20 cellular contexts compared by ENCODE assay signal in the genomic region with DNA sequence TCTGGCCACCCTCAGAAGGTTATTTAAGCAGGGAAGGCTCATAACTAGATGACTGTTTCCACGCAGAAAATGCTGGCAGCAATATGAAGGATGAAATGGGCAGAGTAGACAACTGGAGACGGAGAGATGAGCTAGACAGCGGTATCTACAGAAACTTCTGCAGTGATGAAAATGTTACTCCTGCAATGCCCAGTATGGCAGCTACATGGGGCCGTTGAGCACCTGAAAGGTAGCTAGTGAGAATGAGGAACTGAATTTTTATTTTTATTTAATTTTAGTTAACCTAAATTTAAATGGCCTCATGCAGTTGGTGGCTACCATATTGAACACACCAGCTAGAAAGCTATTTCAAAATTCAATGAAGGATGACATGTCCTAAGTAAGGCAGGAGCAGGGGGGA. TPM values are rescaled to one million over a fixed set of nuclear protein-coding genes. Genes with fewer than 3 reads are reported as not detected.
A peak's percentile ranks its signal among the peaks of the same experiment; 100 is the strongest.
DNase-seq lines count a peak whose midpoint lies in the region; ATAC-seq, FAIRE-seq and TF ChIP-seq lines count a peak whose summit lies in the region.
"Had no signal": no experiment of that assay in that cellular context is flagged by ENCODE, and none has a peak within 500 bp of the region (broad histone marks: within the 10 kb centered on the region; RNA-seq: fewer than 3 reads in every experiment).

No MANE protein-coding gene starts in this region.

- FAIRE-seq in astrocyte (lab: Jason Lieb, UNC): no peak

- H3K4me3 Mint-ChIP-seq in GM23338 (no peak overlapping the region), astrocyte (ENCODE audit: unreplicated experiment) (no peak overlapping the region)

- no peak for TF ChIP-seq POLR2A in lower leg skin (IDR thresholded peaks at IDR 0.05)

- H3K27ac ChIP-seq in A673 (ENCODE audit: low read depth, low read length, poor library complexity, severe bottlenecking) (no peak overlapping the region), GM23338 (ENCODE audit: low read depth) (no peak overlapping the region), astrocyte (ENCODE audit: low read depth, low read length) (no peak overlapping the region), foreskin keratinocyte (no peak overlapping the region)
- H3K27ac ChIP-seq: esophagus muscularis mucosa, uterus had no signal

- TF ChIP-seq CTCF in A673 (conservative IDR thresholded peaks at IDR 0.05; ENCODE audit: low read depth, low read length): peak; percentile 26; the same call in 1 of the 2 replicates
- peak; percentile 50 to 60 for TF ChIP-seq CTCF in GM23338 (conservative IDR thresholded peaks at IDR 0.05; ENCODE audit: low read depth in 2 of 2)
- TF ChIP-seq CTCF in astrocyte (IDR thresholded peaks at IDR 0.05; ENCODE audit: insufficient read depth, low read depth, low read length): peak; percentile 12
- TF ChIP-seq CTCF in foreskin keratinocyte (conservative IDR thresholded peaks at IDR 0.05): peak; percentile 40
- no peak for TF ChIP-seq CTCF in omental fat pad (IDR thresholded peaks at IDR 0.05)
- TF ChIP-seq CTCF in lower leg skin (IDR thresholded peaks at IDR 0.05): no peak

- H3K27me3 Mint-ChIP-seq in GM23338 (ENCODE audit: insufficient read depth, low read depth, poor library complexity) (peaks cover 1% of the 10 kb centered on the region), astrocyte (ENCODE audit: low read depth, unreplicated experiment) (no peaks in the 10 kb centered on the region)

- H3F3A ChIP-seq in GM23338 (replicated peaks; ENCODE audit: low read depth): no peaks in the 10 kb centered on the region

- DNase-seq in A673 (ENCODE audit: low spot score) (no peak), GM23338 (ENCODE audit: low spot score) (peak; percentile 54), astrocyte (ENCODE audit: low read depth) (no peak), foreskin keratinocyte (no peak), omental fat pad (ENCODE audit: low spot score) (no peak), NCI-H774 (lab: John Stamatoyannopoulos, UW) (no peak), lower leg skin (ENCODE audit: low spot score in 2 of 2) (no peak), T-helper 9 cell (no peak)
- DNase-seq: activated CD8-positive, alpha-beta memory T cell treated with anti-CD3 and anti-CD28 coated beads for 24 hours; Caco-2; GDM1; hippocampal formation; KG1; left colon; NCI-H187 treated with DMSO at 0.1 percent for 48 hours; NCI-H510A; uterus had no signal

- H3K27me3 ChIP-seq in A673 (replicated peaks; ENCODE audit: insufficient read depth, low read depth, low read length, poor library complexity) (no peaks in the 10 kb centered on the region), GM23338 (ENCODE audit: insufficient read depth) (no peaks in the 10 kb centered on the region), astrocyte (ENCODE audit: insufficient read depth, low read length) (no peaks in the 10 kb centered on the region), foreskin keratinocyte (no peaks in the 10 kb centered on the region)
- H3K27me3 ChIP-seq: esophagus muscularis mucosa, uterus had no signal

- H3K4me1 Mint-ChIP-seq in GM23338 (peaks cover 3% of the 10 kb centered on the region; the same call in 1 of the 3 replicates), astrocyte (ENCODE audit: low read depth, unreplicated experiment) (peaks cover 18% of the 10 kb centered on the region)

- H3K9ac ChIP-seq in astrocyte (ENCODE audit: low read length): no peak overlapping the region

- H3K9me3 Mint-ChIP-seq in GM23338 (no peaks in the 10 kb centered on the region), astrocyte (ENCODE audit: unreplicated experiment) (no peaks in the 10 kb centered on the region)
- H3K9me3 Mint-ChIP-seq: activated T-helper 2 cell treated with anti-CD3 and anti-CD28 coated beads, Interferon-gamma antibody, Interleukin-2, Interleukin-4, amounts not matched to agents 10 μg/mL and 5 μg/mL and 100 μg/mL, durations not matched to agents 14 hours and 24 hours and 36 hours had no signal

- no TSS peak for BruUV-seq in A673 (replicated peaks; lab: Mats Ljungman, UMichigan)

- H2AFZ ChIP-seq in GM23338 (no peak overlapping the region), astrocyte (ENCODE audit: low read depth, low read length) (no peak overlapping the region)

- H3K27ac Mint-ChIP-seq in GM23338 (no peak overlapping the region), astrocyte (ENCODE audit: unreplicated experiment) (no peak overlapping the region)
- H3K27ac Mint-ChIP-seq: activated T-helper 2 cell treated with anti-CD3 and anti-CD28 coated beads, Interferon-gamma antibody, Interleukin-2, Interleukin-4, amounts not matched to agents 10 μg/mL and 5 μg/mL and 100 μg/mL, durations not matched to agents 14 hours and 24 hours and 36 hours had no signal

- POLR2A ChIA-PET in A673 (lab: Charles Lee; ENCODE audit: low non-redundant PET): no interaction called here

- H4K20me1 ChIP-seq in GM23338 (replicated peaks; ENCODE audit: insufficient read depth) (no peaks in the 10 kb centered on the region; the same call in none of the 2 replicates), astrocyte (ENCODE audit: insufficient read depth, low read length) (peaks cover 30% of the 10 kb centered on the region)

- CTCF ChIA-PET in A673 (lab: Charles Lee): no interaction called here

- H3K4me1 ChIP-seq in A673 (ENCODE audit: insufficient read depth, low read length, poor library complexity, severe bottlenecking): peaks cover 18% of the 10 kb centered on the region
- no peaks in the 10 kb centered on the region for H3K4me1 ChIP-seq in GM23338 (ENCODE audit: insufficient read depth)
- no peaks in the 10 kb centered on the region for H3K4me1 ChIP-seq in astrocyte (ENCODE audit: insufficient read depth, low read length)
- no peaks in the 10 kb centered on the region for H3K4me1 ChIP-seq in foreskin keratinocyte
- H3K4me1 ChIP-seq: uterus had no signal

- H3K4me2 ChIP-seq in GM23338 (no peak overlapping the region), astrocyte (ENCODE audit: low read length) (no peak overlapping the region)

- peaks cover 4% of the 10 kb centered on the region; the same call in 1 of the 2 replicates for H3K9me2 ChIP-seq in GM23338 (ENCODE audit: insufficient read depth)

- intact Hi-C loops in A673 (cut with micrococcal nuclease; ENCODE audit: unreplicated experiment): no loop called here
- intact Hi-C loops in lower leg skin (cut with DNase I; ENCODE audit: low total_unique reads): no loop called here

- ATAC-seq in GM23338: peak; percentile 55
- no peak for ATAC-seq in foreskin keratinocyte
- ATAC-seq in omental fat pad (ENCODE audit: low FRiP score): no peak
- ATAC-seq: left colon, Panc1 had no signal

- H3K36me3 Mint-ChIP-seq in GM23338 (ENCODE audit: low read depth): no peaks in the 10 kb centered on the region; the same call in 2 of the 3 replicates
- H3K36me3 Mint-ChIP-seq in astrocyte (ENCODE audit: low read depth, unreplicated experiment): peaks cover 6% of the 10 kb centered on the region

- no peaks in the 10 kb centered on the region for H3K36me3 ChIP-seq in A673 (ENCODE audit: insufficient read depth, low read length, poor library complexity, severe bottlenecking)
- no peaks in the 10 kb centered on the region for H3K36me3 ChIP-seq in GM23338 (ENCODE audit: insufficient read depth)
- H3K36me3 ChIP-seq in astrocyte (ENCODE audit: insufficient read depth, low read length): no peaks in the 10 kb centered on the region
- H3K36me3 ChIP-seq: uterus had no signal

- H3K4me3 ChIP-seq in A673 (ENCODE audit: low read depth, low read length, poor library complexity, severe bottlenecking) (no peak overlapping the region), GM23338 (no peak overlapping the region), astrocyte (ENCODE audit: insufficient read depth, low read depth, low read length) (no peak overlapping the region), lower leg skin (ENCODE audit: low read depth, poor library complexity, severe bottlenecking) (no peak overlapping the region)
- H3K4me3 ChIP-seq: esophagus muscularis mucosa, uterus had no signal

- H3K79me2 ChIP-seq in GM23338 (replicated peaks; ENCODE audit: insufficient read depth) (peaks cover 9% of the 10 kb centered on the region; the same call in 1 of the 2 replicates), astrocyte (ENCODE audit: insufficient read depth, low read length) (peaks cover 10% of the 10 kb centered on the region)

- 90 to 92% methylated on average over 4 of the region's 4 CpGs for WGBS in lower leg skin, 2 donors

- H3K9me3 ChIP-seq in A673 (ENCODE audit: low read depth, low read length, poor library complexity, severe bottlenecking) (no peaks in the 10 kb centered on the region), astrocyte (ENCODE audit: insufficient read depth, low read depth, low read length) (no peaks in the 10 kb centered on the region)
- H3K9me3 ChIP-seq: Caco-2, esophagus muscularis mucosa, uterus had no signal

TF ChIP-seq in GM23338, 12 proteins besides CTCF, POLR2A, EP300 and RAD21 (continues in another document):
- TF ChIP-seq JUNB (IDR thresholded peaks at IDR 0.05; ENCODE audit: unreplicated experiment): no peak
- no peak for TF ChIP-seq STAT1 (IDR thresholded peaks at IDR 0.05; ENCODE audit: unreplicated experiment)
- no peak for TF ChIP-seq EZH2 (IDR thresholded peaks at IDR 0.05; ENCODE audit: low read depth, unreplicated experiment)
- TF ChIP-seq, protein P1, sequence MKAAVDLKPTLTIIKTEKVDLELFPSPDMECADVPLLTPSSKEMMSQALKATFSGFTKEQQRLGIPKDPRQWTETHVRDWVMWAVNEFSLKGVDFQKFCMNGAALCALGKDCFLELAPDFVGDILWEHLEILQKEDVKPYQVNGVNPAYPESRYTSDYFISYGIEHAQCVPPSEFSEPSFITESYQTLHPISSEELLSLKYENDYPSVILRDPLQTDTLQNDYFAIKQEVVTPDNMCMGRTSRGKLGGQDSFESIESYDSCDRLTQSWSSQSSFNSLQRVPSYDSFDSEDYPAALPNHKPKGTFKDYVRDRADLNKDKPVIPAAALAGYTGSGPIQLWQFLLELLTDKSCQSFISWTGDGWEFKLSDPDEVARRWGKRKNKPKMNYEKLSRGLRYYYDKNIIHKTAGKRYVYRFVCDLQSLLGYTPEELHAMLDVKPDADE (IDR thresholded peaks at IDR 0.05): no peak
- TF ChIP-seq CREB1 (CRISPR knock-in tag; IDR thresholded peaks at IDR 0.05; ENCODE audit: low read depth): no peak
- TF ChIP-seq ZNF331 (CRISPR knock-in tag; IDR thresholded peaks at IDR 0.05; ENCODE audit: low read depth): no peak
- TF ChIP-seq NANOG (IDR thresholded peaks at IDR 0.05; ENCODE audit: borderline replicate concordance): no peak
- no peak for TF ChIP-seq EZH2phosphoT487 (IDR thresholded peaks at IDR 0.05; ENCODE audit: unreplicated experiment)
- no peak for TF ChIP-seq POLR2AphosphoS5 (IDR thresholded peaks at IDR 0.05; ENCODE audit: low read depth)

RNA-seq across cellular contexts. Expression of a gene that starts 27.3 kb away (rescaled TPM):
- total RNA-seq in A673 (2021): 3.4 and 6.2 TPM in 2 replicates
- total RNA-seq in GM23338 (2014; rRNA removed; shearing (Covaris generic)): 12.0 and 17.0 TPM in 2 replicates
- 4.1 and 4.3 TPM in 2 replicates for polyA plus RNA-seq in GM23338 (2016; fragmentation: Nextera tagmentation; extraction: Ambion mirVana)
- 12.2 and 14.9 TPM in 2 replicates for total RNA-seq in astrocyte
- total RNA-seq in foreskin keratinocyte: 1.2 and 1.3 TPM in 2 replicates
- 0.20 and 0.26 TPM in 2 replicates for polyA plus RNA-seq in foreskin keratinocyte
- 100 to 1,000 TPM in 1 of 4 donors, 10 to 100 TPM in 3; 20.5 to 111 (median 39.8) TPM for total RNA-seq in omental fat pad
- 10 to 100 TPM in 3 of 4 donors, 1 to 10 TPM in 1; 8.9 to 22.6 (median 16.6) TPM for total RNA-seq in lower leg skin

Comparison
In these comparisons a context has a peak if more than half of its experiments do, and no peak if none do; other contexts are left out.
1. CTCF ChIP-seq: peak in A673 (single experiment), GM23338 (2 of 2), astrocyte (single experiment) and foreskin keratinocyte (single experiment); none in omental fat pad (0 of 3) and lower leg skin (0 of 3).